In genomic region chr2:156400704-156401678, GRCh38 we compare ENCODE assay signal across 1 cellular context.
TF ChIP-seq lines count a peak whose summit lies in the region.

No MANE protein-coding gene starts in this region.

TF ChIP-seq in K562, 482 proteins besides CTCF, POLR2A, EP300 and RAD21 (continued from another document and continues in another):
- TF ChIP-seq ZBTB33 (CRISPR knock-in tag; IDR thresholded peaks at IDR 0.05): peak; percentile 41; the same call in 1 of the 2 replicates
- TF ChIP-seq TCF7L2 (IDR thresholded peaks at IDR 0.05; ENCODE audit: low read depth, low read length): no peak
- 0 out of 2 replicates have a peak, but pooled peaks have one; percentile 13 for TF ChIP-seq GMEB1 (CRISPR knock-in tag; IDR thresholded peaks at IDR 0.05)
- no peak for TF ChIP-seq SRSF1 (IDR thresholded peaks at IDR 0.05; ENCODE audit: low read depth, low read length)
- no peak for TF ChIP-seq POLR2AphosphoS2 (IDR thresholded peaks at IDR 0.05; ENCODE audit: low read length)
- peak in 1 of 2 experiments; percentile 49; a peak in 1 of 4 replicates for TF ChIP-seq RCOR1 (IDR thresholded peaks at IDR 0.05; ENCODE audit: borderline replicate concordance in 1 of 2, low read depth in 2 of 2, low read length in 2 of 2)
- TF ChIP-seq ZFP36 (IDR thresholded peaks at IDR 0.05; ENCODE audit: low read depth, low read length, partially characterized antibody): no peak
- TF ChIP-seq HNRNPH1 (optimal IDR thresholded peaks at IDR 0.05; ENCODE audit: low read depth, low read length): no peak
- no peak; the same call in 1 of the 2 replicates for TF ChIP-seq BACH1 (tag; IDR thresholded peaks at IDR 0.05)
- no peak for TF ChIP-seq SOX6 (IDR thresholded peaks at IDR 0.05)
- 0 out of 2 replicates have a peak, but pooled peaks have one; percentile 31 for TF ChIP-seq SMAD4 (CRISPR knock-in tag; conservative IDR thresholded peaks at IDR 0.05)
- no peak for TF ChIP-seq RBBP5 (IDR thresholded peaks at IDR 0.05; ENCODE audit: borderline replicate concordance, insufficient read depth, low read length, poor library complexity, severe bottlenecking)
- TF ChIP-seq HNRNPUL1 (IDR thresholded peaks at IDR 0.05; ENCODE audit: low read length): no peak
- no peak for TF ChIP-seq ZNF232 (CRISPR knock-in tag; IDR thresholded peaks at IDR 0.05)
- no peak for TF ChIP-seq HNRNPK (IDR thresholded peaks at IDR 0.05; ENCODE audit: low read depth, low read length, poor library complexity, severe bottlenecking)
- no peak for TF ChIP-seq SNAPC5 (CRISPR knock-in tag; IDR thresholded peaks at IDR 0.05)
- TF ChIP-seq CXXC5 (CRISPR knock-in tag; IDR thresholded peaks at IDR 0.05): peak; percentile 8; the same call in 1 of the 2 replicates
- no peak for TF ChIP-seq CHD7 (IDR thresholded peaks at IDR 0.05; ENCODE audit: low read depth, low read length)
- TF ChIP-seq FOXO4 (CRISPR knock-in tag; IDR thresholded peaks at IDR 0.05): 0 out of 2 replicates have a peak, but pooled peaks have one; percentile 14
- no peak for TF ChIP-seq MBD1 (CRISPR knock-in tag; IDR thresholded peaks at IDR 0.05)
- TF ChIP-seq UBTF (IDR thresholded peaks at IDR 0.05; ENCODE audit: borderline replicate concordance in 1 of 2, low read depth in 2 of 2, low read length in 2 of 2): peak in 1 of 2 experiments; percentile 51; a peak in 1 of 4 replicates
- TF ChIP-seq HDAC2 (IDR thresholded peaks at IDR 0.05): no peak; the same call in 1 of the 2 replicates
- TF ChIP-seq ARID3A (IDR thresholded peaks at IDR 0.05; ENCODE audit: borderline replicate concordance, low read depth, low read length): peak; percentile 84; the same call in 1 of the 2 replicates
